Comparison of ENCODE assay signal across 28 cellular contexts in genomic region chr5:55360190-55360589, GRCh38. TPM values are rescaled to one million over a fixed set of nuclear protein-coding genes. Genes with fewer than 3 reads are reported as not detected.
A peak's percentile ranks its signal among the peaks of the same experiment; 100 is the strongest.
DNase-seq lines count a peak whose midpoint lies in the region; ATAC-seq lines count a peak whose summit lies in the region.
"Had no signal": no experiment of that assay in that cellular context is flagged by ENCODE, and none has a peak within 500 bp of the region (broad histone marks: within the 10 kb centered on the region; RNA-seq: fewer than 3 reads in every experiment).

No MANE protein-coding gene starts in this region.

- DNase-seq in activated T-cell treated with anti-CD3 and anti-CD28 coated beads, Interleukin-2, amount 50 U/mL, for 24 hours: no peak
- DNase-seq in activated T-cell treated with anti-CD3 and anti-CD28 coated beads, Interleukin-2, amount 50 U/mL, for 48 hours: no peak
- DNase-seq in RKO (ENCODE audit: low spot score): peak; percentile 19
- DNase-seq in renal cortical epithelial cell (ENCODE audit: low read depth): peak; percentile 36
- no peak for DNase-seq in NCI-H2081 treated with DMSO at 0.1 percent for 48 hours (lab: John Stamatoyannopoulos, UW)
- DNase-seq: activated CD4-positive, alpha-beta T cell treated with anti-CD3 and anti-CD28 coated beads for 36 hours; activated CD8-positive, alpha-beta memory T cell treated with anti-CD3 and anti-CD28 coated beads for 24 hours; activated naive CD4-positive, alpha-beta T cell treated with Interleukin-2 at 50 U/mL for 16 hours; activated T-cell treated with anti-CD3 and anti-CD28 coated beads, Interleukin-2, amount 50 U/mL, for 1 hour; amygdala; caudate nucleus; CD8-positive, alpha-beta T cell; GF-D8; hypothalamus; midbrain; naive thymus-derived CD8-positive, alpha-beta T cell; NCI-H526 treated with DMSO at 0.1 percent for 48 hours; occipital lobe; RPMI8226; SK-N-SH; small intestine; T-helper 17 cell; upper lobe of right lung had no signal

- H3K27me3 Mint-ChIP-seq in activated T-cell treated with anti-CD3 and anti-CD28 coated beads, Interleukin-2, amount 50 U/mL, for 24 hours: no peaks in the 10 kb centered on the region
- H3K27me3 Mint-ChIP-seq: activated CD4-positive, alpha-beta T cell treated with anti-CD3 and anti-CD28 coated beads for 36 hours; naive thymus-derived CD8-positive, alpha-beta T cell; T-helper 17 cell had no signal

- H3K4me3 Mint-ChIP-seq in activated T-cell treated with anti-CD3 and anti-CD28 coated beads, Interleukin-2, amount 50 U/mL, for 24 hours: no peak overlapping the region
- H3K4me3 Mint-ChIP-seq: activated CD4-positive, alpha-beta T cell treated with anti-CD3 and anti-CD28 coated beads for 36 hours; CD8-positive, alpha-beta T cell; naive thymus-derived CD8-positive, alpha-beta T cell; stimulated activated effector memory CD8-positive, alpha-beta T cell treated with anti-CD3 and anti-CD28 coated beads, Interleukin-12 subunit alpha, Interleukin-12 subunit beta, amount 100 ng/mL, for 72 hours; T-helper 17 cell had no signal

- peaks cover 83% of the 10 kb centered on the region for H3K36me3 Mint-ChIP-seq in activated T-cell treated with anti-CD3 and anti-CD28 coated beads, Interleukin-2, amount 50 U/mL, for 24 hours (ENCODE audit: low read depth)

- ATAC-seq in esophagus mucosa (peak; percentile 66), HG03108 (IDR thresholded peaks at IDR 0.05; ENCODE audit: unreplicated experiment) (no peak), GM21526 (IDR thresholded peaks at IDR 0.05; ENCODE audit: low FRiP score, unreplicated experiment) (no peak)
- ATAC-seq: activated CD4-positive, alpha-beta T cell treated with anti-CD3 and anti-CD28 coated beads for 36 hours; CD8-positive, alpha-beta T cell; gastroesophageal sphincter; naive thymus-derived CD8-positive, alpha-beta T cell; stimulated activated effector memory CD8-positive, alpha-beta T cell treated with anti-CD3 and anti-CD28 coated beads, Interleukin-12 subunit alpha, Interleukin-12 subunit beta, amount 100 ng/mL, for 72 hours; T-helper 17 cell; upper lobe of right lung had no signal

- peaks cover 22% of the 10 kb centered on the region for H3K4me1 Mint-ChIP-seq in activated T-cell treated with anti-CD3 and anti-CD28 coated beads, Interleukin-2, amount 50 U/mL, for 24 hours (ENCODE audit: low read depth)

- peak overlapping the region; percentile 11 for H3K27ac Mint-ChIP-seq in activated T-cell treated with anti-CD3 and anti-CD28 coated beads, Interleukin-2, amount 50 U/mL, for 24 hours
- H3K27ac Mint-ChIP-seq: activated CD4-positive, alpha-beta T cell treated with anti-CD3 and anti-CD28 coated beads for 36 hours; CD8-positive, alpha-beta T cell; stimulated activated effector memory CD8-positive, alpha-beta T cell treated with anti-CD3 and anti-CD28 coated beads, Interleukin-12 subunit alpha, Interleukin-12 subunit beta, amount 100 ng/mL, for 72 hours; T-helper 17 cell had no signal

- no peaks in the 10 kb centered on the region for H3K9me3 Mint-ChIP-seq in activated T-cell treated with anti-CD3 and anti-CD28 coated beads, Interleukin-2, amount 50 U/mL, for 24 hours
- H3K9me3 Mint-ChIP-seq: CD8-positive, alpha-beta T cell; naive thymus-derived CD8-positive, alpha-beta T cell; stimulated activated effector memory CD8-positive, alpha-beta T cell treated with anti-CD3 and anti-CD28 coated beads, Interleukin-12 subunit alpha, Interleukin-12 subunit beta, amount 100 ng/mL, for 72 hours had no signal

RNA-seq across cellular contexts. Expression of gene MTREX, which starts 52.4 kb away (rescaled TPM):
- 42.2 TPM for total RNA-seq in esophagus mucosa
- total RNA-seq in renal cortical epithelial cell: 138 and 161 TPM in 2 replicates

RNA-seq across cellular contexts. Expression of gene DHX29, which starts 52.7 kb away (rescaled TPM):
- total RNA-seq in esophagus mucosa (18.2 TPM), renal cortical epithelial cell (23.4 and 39.8 TPM in 2 replicates)

Comparison
In these comparisons a context has a peak if more than half of its experiments do, and no peak if none do; other contexts are left out.
1. DNase-seq: peak in RKO (single experiment) and renal cortical epithelial cell (single experiment); none in activated T-cell treated with anti-CD3 and anti-CD28 coated beads, Interleukin-2, amount 50 U/mL, for 24 hours (single experiment), activated T-cell treated with anti-CD3 and anti-CD28 coated beads, Interleukin-2, amount 50 U/mL, for 48 hours (0 of 2) and NCI-H2081 treated with DMSO at 0.1 percent for 48 hours (single experiment).